Comparison of ENCODE assay signal across 8 cellular contexts in genomic region chr5:141475625-141476131, GRCh38. TPM values are rescaled to one million over a fixed set of nuclear protein-coding genes. Genes with fewer than 3 reads are reported as not detected.
DNase-seq lines count a peak whose midpoint lies in the region; ATAC-seq, FAIRE-seq and TF ChIP-seq lines count a peak whose summit lies in the region.

TSS of gene PCDHGC3 (plus strand) at chr5:141475966. CDS start at chr5:141476117, 151 bp downstream.

- peaks cover 4% of the 10 kb centered on the region for H3K9me3 Mint-ChIP-seq in astrocyte (ENCODE audit: unreplicated experiment)

- no peaks in the 10 kb centered on the region for H3K9me3 ChIP-seq in astrocyte (ENCODE audit: insufficient read depth, low read depth, low read length)
- no peaks in the 10 kb centered on the region for H3K9me3 ChIP-seq in right cardiac atrium (ENCODE audit: control insufficient read depth, low read length)

- H3K36me3 Mint-ChIP-seq in astrocyte (ENCODE audit: low read depth, unreplicated experiment), result peaks cover 26% of the 10 kb centered on the region

- H3K36me3 ChIP-seq in astrocyte (ENCODE audit: insufficient read depth, low read length), result no peaks in the 10 kb centered on the region

- peaks cover 38% of the 10 kb centered on the region for H3K79me2 ChIP-seq in astrocyte (ENCODE audit: insufficient read depth, low read length)

- TF ChIP-seq RAD21 in Ishikawa (IDR thresholded peaks at IDR 0.05; ENCODE audit: low read depth), result peak; percentile 54; the same call in 1 of the 2 replicates

- peak within 1 kb of the TSS; percentile 96 for H3K27ac Mint-ChIP-seq in astrocyte (ENCODE audit: unreplicated experiment)

- H3K27me3 ChIP-seq in astrocyte (ENCODE audit: insufficient read depth, low read length) (no peaks in the 10 kb centered on the region), right cardiac atrium (ENCODE audit: control insufficient read depth, insufficient read depth) (no peaks in the 10 kb centered on the region)

- ATAC-seq in GM21786 (IDR thresholded peaks at IDR 0.05; ENCODE audit: unreplicated experiment) (peak; percentile 99), right cardiac atrium (peak; percentile 99 to 100)

- no peak for FAIRE-seq in astrocyte (lab: Jason Lieb, UNC)

- no peaks in the 10 kb centered on the region for H3K27me3 Mint-ChIP-seq in astrocyte (ENCODE audit: low read depth, unreplicated experiment)

- DNase-seq in GM03348 (ENCODE audit: low spot score) (peak; percentile 96), RPMI7951 (ENCODE audit: low read depth) (peak; percentile 96), astrocyte (ENCODE audit: low read depth) (peak; percentile 91), right cardiac atrium (peak; percentile 94 to 97 (median 96)), pons (ENCODE audit: low spot score) (peak; percentile 85), COLO829 (ENCODE audit: low spot score) (no peak)

- peaks cover 14% of the 10 kb centered on the region for H3K4me1 Mint-ChIP-seq in astrocyte (ENCODE audit: low read depth, unreplicated experiment)

- H3K4me1 ChIP-seq in astrocyte (ENCODE audit: insufficient read depth, low read length), result peaks cover 35% of the 10 kb centered on the region
- H3K4me1 ChIP-seq in right cardiac atrium (ENCODE audit: control insufficient read depth, insufficient read depth, low read length), result peaks cover 9% of the 10 kb centered on the region

- WGBS in right cardiac atrium, result under 1% methylated on average over 28 of the region's 28 CpGs

- peak; percentile 13 for TF ChIP-seq CTCF in astrocyte (IDR thresholded peaks at IDR 0.05; ENCODE audit: insufficient read depth, low read depth, low read length)

- peak within 1 kb of the TSS; percentile 99 for H3K4me2 ChIP-seq in astrocyte (ENCODE audit: low read length)

- peak within 1 kb of the TSS; percentile 98 for H3K4me3 Mint-ChIP-seq in astrocyte (ENCODE audit: unreplicated experiment)

- H3K4me3 ChIP-seq in astrocyte (ENCODE audit: insufficient read depth, low read depth, low read length) (peak within 1 kb of the TSS; percentile 87), right cardiac atrium (ENCODE audit: low read length) (peak within 1 kb of the TSS; percentile 72)

- H3K27ac ChIP-seq in astrocyte (ENCODE audit: low read depth, low read length) (peak within 1 kb of the TSS; percentile 80), right cardiac atrium (ENCODE audit: low read length) (peak within 1 kb of the TSS; percentile 90)

- intact Hi-C loops in right cardiac atrium (cut with DNase I), result loop anchor here (2.0 to 10.0 kb wide), 3 partner anchors 47 to 49 kb away; no protein-coding TSS in a partner anchor

- H2AFZ ChIP-seq in astrocyte (ENCODE audit: low read depth, low read length), result peak within 1 kb of the TSS; percentile 81

- TF ChIP-seq EP300 in Ishikawa (IDR thresholded peaks at IDR 0.05; ENCODE audit: borderline replicate concordance), result no peak

- peak within 1 kb of the TSS; percentile 90 for H3K9ac ChIP-seq in astrocyte (ENCODE audit: low read length)

- H4K20me1 ChIP-seq in astrocyte (ENCODE audit: insufficient read depth, low read length), result peaks cover 51% of the 10 kb centered on the region

TF ChIP-seq in Ishikawa, 13 proteins besides CTCF, POLR2A, EP300 and RAD21:
- TF ChIP-seq REST (IDR thresholded peaks at IDR 0.05; ENCODE audit: low read depth) (no peak), NFIC (IDR thresholded peaks at IDR 0.05) (peak; percentile 87), MAX (IDR thresholded peaks at IDR 0.05) (peak; percentile 85), TEAD4 (IDR thresholded peaks at IDR 0.05) (peak; percentile 33; the same call in 1 of the 2 replicates), CEBPB (IDR thresholded peaks at IDR 0.05) (no peak), TAF1 (IDR thresholded peaks at IDR 0.05; ENCODE audit: low read depth) (0 out of 2 replicates have a peak, but pooled peaks have one; percentile 6)
TF ChIP-seq in Ishikawa: peak in this region for 4.

RNA-seq across cellular contexts. Expression of gene PCDHGC3, which starts in this region (rescaled TPM):
- total RNA-seq in RPMI7951 (2014; rRNA removed; shearing (Covaris generic)), result 75.6 and 81.8 TPM in 2 replicates
- total RNA-seq in astrocyte (84.7 and 100.0 TPM in 2 replicates), right cardiac atrium (10 to 100 TPM; 19.6 to 42.5 (median 33.5) TPM)
- 35.5 TPM for polyA plus RNA-seq in right cardiac atrium
